ENCODE assay signal across 25 cellular contexts in the genomic region with DNA sequence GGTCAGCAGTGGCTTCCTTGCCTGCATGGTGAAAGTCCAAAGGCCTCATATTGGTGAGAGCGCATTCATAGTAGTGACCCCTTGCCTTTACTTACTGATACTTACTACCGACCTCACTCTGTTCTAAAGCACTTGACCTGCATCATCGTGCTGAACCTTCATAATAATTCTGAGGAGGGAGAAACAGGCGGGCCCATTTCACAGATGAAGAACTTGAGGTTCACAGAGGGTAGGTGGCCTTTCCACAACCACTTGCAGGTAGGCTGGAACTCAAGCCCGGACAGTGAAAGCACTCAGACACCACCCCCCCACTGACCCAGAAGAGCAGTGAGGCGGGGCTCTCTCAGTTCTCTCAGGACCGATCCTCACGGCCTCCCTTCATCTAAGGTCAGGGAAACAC.
"Had no signal": no experiment of that assay in that cellular context is flagged by ENCODE, and none has a peak within 500 bp of the region (broad histone marks: within the 10 kb centered on the region; RNA-seq: fewer than 3 reads in every experiment).

No MANE protein-coding gene starts in this region.

- DNase-seq: dorsolateral prefrontal cortex; effector CD4-positive, alpha-beta T cell; kidney; mesenchymal stem cell; mucosa of descending colon; naive B cell; nucleus accumbens; posterior cingulate gyrus; psoas muscle; spleen; stimulated activated CD4-positive, alpha-beta T cell treated with anti-CD3 and anti-CD28 coated beads, Interleukin-4, amount 100 ng/mL, for 4 hours; trophoblast cell had no signal

- H3K4me1 Mint-ChIP-seq: mesothelial cell of epicardium had no signal

- H3K4me3 ChIP-seq: dorsolateral prefrontal cortex, gastrocnemius medialis, hepatocyte, mucosa of descending colon, ovary, psoas muscle, skin epidermis, spleen, suprapubic skin, vagina had no signal

- H3K9me3 Mint-ChIP-seq: natural killer cell treated with Interleukin-12 subunit alpha and Interleukin-12 subunit beta and Interleukin-15 and Interleukin-18, amount 100 ng/mL, for 72 hours; neural crest cell; stimulated activated memory B cell treated with anti-CD40 and anti-IgM and Interleukin-4, amounts not matched to agents 10 μg/mL and 1 μg/mL and 100 μg/mL, for 72 hours; stimulated activated naive CD8-positive, alpha-beta T cell treated with anti-CD3 and anti-CD28 coated beads, Interleukin-15, Interleukin-2, amounts not matched to agents 100 ng/mL and 50 ng/mL, for 24 hours had no signal

- H3K27ac ChIP-seq: dorsolateral prefrontal cortex, gastrocnemius medialis, hepatocyte, ovary, psoas muscle, skin epidermis, spleen, suprapubic skin, vagina had no signal

- H3K4me2 ChIP-seq: hepatocyte had no signal

- H3K27ac Mint-ChIP-seq: mesothelial cell of epicardium; naive B cell; natural killer cell treated with Interleukin-12 subunit alpha and Interleukin-12 subunit beta and Interleukin-15 and Interleukin-18, amount 100 ng/mL, for 72 hours; stimulated activated memory B cell treated with anti-CD40 and anti-IgM and Interleukin-4, amounts not matched to agents 10 μg/mL and 1 μg/mL and 100 μg/mL, for 72 hours; stimulated activated naive CD8-positive, alpha-beta T cell treated with anti-CD3 and anti-CD28 coated beads, Interleukin-15, Interleukin-2, amounts not matched to agents 100 ng/mL and 50 ng/mL, for 24 hours had no signal

- H3K4me3 Mint-ChIP-seq: mesothelial cell of epicardium; naive B cell; natural killer cell treated with Interleukin-12 subunit alpha and Interleukin-12 subunit beta and Interleukin-15 and Interleukin-18, amount 100 ng/mL, for 72 hours; neural crest cell; stimulated activated memory B cell treated with anti-CD40 and anti-IgM and Interleukin-4, amounts not matched to agents 10 μg/mL and 1 μg/mL and 100 μg/mL, for 72 hours; stimulated activated naive CD8-positive, alpha-beta T cell treated with anti-CD3 and anti-CD28 coated beads, Interleukin-15, Interleukin-2, amounts not matched to agents 100 ng/mL and 50 ng/mL, for 24 hours had no signal

- H3K36me3 Mint-ChIP-seq: mesothelial cell of epicardium; naive B cell; natural killer cell treated with Interleukin-12 subunit alpha and Interleukin-12 subunit beta and Interleukin-15 and Interleukin-18, amount 100 ng/mL, for 72 hours; stimulated activated memory B cell treated with anti-CD40 and anti-IgM and Interleukin-4, amounts not matched to agents 10 μg/mL and 1 μg/mL and 100 μg/mL, for 72 hours had no signal

- H3K36me3 ChIP-seq: gastrocnemius medialis, ovary, spleen, suprapubic skin, vagina had no signal

- H3K9me3 ChIP-seq: gastrocnemius medialis, mucosa of descending colon, ovary, psoas muscle, suprapubic skin, vagina had no signal

- H3K27me3 Mint-ChIP-seq: stimulated activated naive CD8-positive, alpha-beta T cell treated with anti-CD3 and anti-CD28 coated beads, Interleukin-15, Interleukin-2, amounts not matched to agents 100 ng/mL and 50 ng/mL, for 24 hours had no signal

- H3K27me3 ChIP-seq: gastrocnemius medialis, hepatocyte, ovary, spleen, suprapubic skin, vagina had no signal

- ATAC-seq: gastrocnemius medialis; left lobe of liver; mucosa of descending colon; natural killer cell treated with Interleukin-12 subunit alpha and Interleukin-12 subunit beta and Interleukin-15 and Interleukin-18, amount 100 ng/mL, for 72 hours; psoas muscle; right cardiac atrium; stimulated activated memory B cell treated with anti-CD40 and anti-IgM and Interleukin-4, amounts not matched to agents 10 μg/mL and 1 μg/mL and 100 μg/mL, for 72 hours had no signal

- H2AFZ ChIP-seq: hepatocyte had no signal

- H3K4me1 ChIP-seq: gastrocnemius medialis, psoas muscle, suprapubic skin, vagina had no signal
